1 cellular context compared by ENCODE assay signal in genomic region chr20:53875452-53875851, GRCh38.
TF ChIP-seq lines count a peak whose summit lies in the region.

No MANE protein-coding gene starts in this region.

TF ChIP-seq in IMR-90, 13 proteins besides CTCF, POLR2A, EP300 and RAD21:
- TF ChIP-seq CEBPB (IDR thresholded peaks at IDR 0.05; ENCODE audit: low read depth, low read length) = peak; percentile 30; the same call in 1 of the 2 replicates
- TF ChIP-seq FOS (IDR thresholded peaks at IDR 0.05; ENCODE audit: low read depth, low read length) = no peak
